Comparison of ENCODE assay signal across 8 cellular contexts in the genomic region with DNA sequence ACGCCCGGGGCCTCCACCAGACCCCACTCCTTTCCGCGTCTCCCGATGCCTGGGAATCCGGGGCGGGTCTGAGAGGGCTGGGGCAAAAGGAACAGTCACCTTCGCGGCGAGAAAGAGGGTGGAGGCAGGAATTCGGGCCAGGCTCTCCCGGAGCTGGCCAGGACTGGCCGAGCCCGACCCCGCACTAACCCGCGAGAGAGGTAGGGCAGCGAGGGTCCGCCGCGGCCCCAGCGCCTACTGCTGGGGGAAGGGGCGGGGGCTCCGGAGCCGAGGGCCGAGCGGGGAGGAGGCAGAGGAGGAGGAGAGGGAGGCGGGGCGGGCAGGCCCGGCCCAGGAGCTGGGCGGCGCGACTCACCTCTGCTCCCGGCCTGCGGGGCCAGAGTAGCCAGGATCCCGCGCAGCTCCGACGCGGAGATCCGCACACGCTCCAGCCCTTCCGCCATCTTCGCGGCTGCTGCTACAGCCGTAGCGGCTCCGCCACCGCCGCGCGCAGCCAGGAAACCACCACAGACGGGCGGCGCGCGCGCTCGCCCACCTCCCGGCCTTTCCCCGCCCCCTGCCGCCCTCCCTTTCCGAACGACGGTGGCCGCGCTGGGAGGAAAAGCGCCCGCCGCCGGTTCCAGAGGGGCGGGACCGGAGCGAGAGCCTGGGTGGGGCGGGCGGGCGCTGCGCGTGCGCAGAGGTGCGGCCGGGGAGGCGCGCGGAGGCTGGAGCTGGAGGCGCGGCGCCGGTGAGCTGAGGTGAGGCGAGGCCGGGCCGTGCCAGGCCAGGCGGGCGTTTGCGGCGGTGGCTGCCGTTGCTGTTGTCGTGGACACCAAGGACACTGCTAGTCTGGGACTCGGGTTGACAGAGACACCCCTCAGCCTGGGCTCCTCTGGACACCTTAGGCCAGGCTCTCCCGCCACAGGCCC. TPM values are rescaled to one million over a fixed set of nuclear protein-coding genes. Genes with fewer than 3 reads are reported as not detected.
DNase-seq lines count a peak whose midpoint lies in the region; ATAC-seq and TF ChIP-seq lines count a peak whose summit lies in the region.

A gene (minus strand): TSS at position 508 of the 911 bp plus-strand sequence. CDS start 65 bp downstream, at position 443.
A gene with protein sequence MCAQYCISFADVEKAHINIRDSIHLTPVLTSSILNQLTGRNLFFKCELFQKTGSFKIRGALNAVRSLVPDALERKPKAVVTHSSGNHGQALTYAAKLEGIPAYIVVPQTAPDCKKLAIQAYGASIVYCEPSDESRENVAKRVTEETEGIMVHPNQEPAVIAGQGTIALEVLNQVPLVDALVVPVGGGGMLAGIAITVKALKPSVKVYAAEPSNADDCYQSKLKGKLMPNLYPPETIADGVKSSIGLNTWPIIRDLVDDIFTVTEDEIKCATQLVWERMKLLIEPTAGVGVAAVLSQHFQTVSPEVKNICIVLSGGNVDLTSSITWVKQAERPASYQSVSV (plus strand): TSS at position 673 of the 911 bp plus-strand sequence. CDS start 11,611 bp downstream, outside the sequence.

- H3K36me3 ChIP-seq in kidney epithelial cell (ENCODE audit: control insufficient read depth, insufficient read depth, low read length), result no peaks in the 10 kb centered on the region

- CTCF ChIA-PET in activated CD4-positive, alpha-beta T cell treated with anti-CD3 and anti-CD28 coated beads for 36 hours (lab: Charles Lee), result interaction anchor here (0.6 to 1.3 kb wide), 8 partner anchors 10 to 247 kb away, joined by 3 to 4 read pairs (median 3); no protein-coding TSS in a partner anchor

- peak within 1 kb of the TSS; percentile 81 for H3K4me3 Mint-ChIP-seq in activated CD4-positive, alpha-beta T cell treated with anti-CD3 and anti-CD28 coated beads for 36 hours
- peak within 1 kb of the TSS; percentile 86 for H3K4me3 Mint-ChIP-seq in chondrocyte (ENCODE audit: unreplicated experiment)

- TF ChIP-seq CTCF in AG09319 (IDR thresholded peaks at IDR 0.05; ENCODE audit: low read depth, low read length) (no peak), chondrocyte (IDR thresholded peaks at IDR 0.05) (no peak), kidney epithelial cell (IDR thresholded peaks at IDR 0.05; ENCODE audit: insufficient read depth, low read length, poor library complexity, severe bottlenecking) (no peak)

- DNase-seq in AG09319 (ENCODE audit: extremely low read depth, low read depth), result peak; percentile 56
- peak; percentile 55 for DNase-seq in NCI-H446 treated with DMSO at 0.1 percent for 48 hours (lab: John Stamatoyannopoulos, UW)
- peak; percentile 98 for DNase-seq in activated CD4-positive, alpha-beta T cell treated with anti-CD3 and anti-CD28 coated beads for 36 hours
- DNase-seq in chondrocyte (ENCODE audit: low spot score), result peak; percentile 94
- DNase-seq in kidney epithelial cell (ENCODE audit: low read depth), result peak; percentile 38
- peak; percentile 87 to 94 for DNase-seq in stimulated activated CD4-positive, alpha-beta T cell treated with anti-CD3 and anti-CD28 coated beads, Interleukin-15, amount 100 ng/mL, for 48 hours (ENCODE audit: low read depth in 2 of 2)

- H3K27ac Mint-ChIP-seq in activated CD4-positive, alpha-beta T cell treated with anti-CD3 and anti-CD28 coated beads for 36 hours, result peak within 1 kb of the TSS; percentile 61
- peak within 1 kb of the TSS; percentile 86 for H3K27ac Mint-ChIP-seq in chondrocyte (ENCODE audit: unreplicated experiment)

- intact Hi-C loops in activated CD4-positive, alpha-beta T cell treated with anti-CD3 and anti-CD28 coated beads for 36 hours (cut with DNase I, micrococcal nuclease), result loop anchor here (1.0 to 10.0 kb wide), 17 partner anchors 33 to 1839 kb away; a partner anchor contains a TSS

- H3K27me3 ChIP-seq in kidney epithelial cell (ENCODE audit: control insufficient read depth, insufficient read depth, low read length), result no peaks in the 10 kb centered on the region

- H3K4me1 Mint-ChIP-seq in activated CD4-positive, alpha-beta T cell treated with anti-CD3 and anti-CD28 coated beads for 36 hours, result peaks cover 46% of the 10 kb centered on the region
- peaks cover 27% of the 10 kb centered on the region for H3K4me1 Mint-ChIP-seq in chondrocyte (ENCODE audit: low read depth)

- H3K9me3 Mint-ChIP-seq in activated CD4-positive, alpha-beta T cell treated with anti-CD3 and anti-CD28 coated beads for 36 hours (ENCODE audit: low read depth), result no peaks in the 10 kb centered on the region
- no peaks in the 10 kb centered on the region for H3K9me3 Mint-ChIP-seq in chondrocyte (ENCODE audit: low read depth)

- peak within 1 kb of the TSS; percentile 92 for H3K4me3 ChIP-seq in kidney epithelial cell (ENCODE audit: low read depth, low read length)

- no peaks in the 10 kb centered on the region for H3K27me3 Mint-ChIP-seq in activated CD4-positive, alpha-beta T cell treated with anti-CD3 and anti-CD28 coated beads for 36 hours
- H3K27me3 Mint-ChIP-seq in chondrocyte (ENCODE audit: low read depth), result no peaks in the 10 kb centered on the region

- ATAC-seq in GM18909 (IDR thresholded peaks at IDR 0.05; ENCODE audit: poor library complexity, unreplicated experiment) (peak; percentile 83), HG03159 (IDR thresholded peaks at IDR 0.05; ENCODE audit: unreplicated experiment) (peak; percentile 80)
- ATAC-seq in activated CD4-positive, alpha-beta T cell treated with anti-CD3 and anti-CD28 coated beads for 36 hours, result peak; percentile 89

- POLR2A ChIA-PET in activated CD4-positive, alpha-beta T cell treated with anti-CD3 and anti-CD28 coated beads for 36 hours (lab: Charles Lee), result interaction anchor here (0.5 to 1.4 kb wide), 10 partner anchors 13 to 136 kb away, joined by 3 to 11 read pairs (median 3); no protein-coding TSS in a partner anchor

- H3K36me3 Mint-ChIP-seq in activated CD4-positive, alpha-beta T cell treated with anti-CD3 and anti-CD28 coated beads for 36 hours (ENCODE audit: low read depth), result peaks cover 33% of the 10 kb centered on the region
- peaks cover 11% of the 10 kb centered on the region for H3K36me3 Mint-ChIP-seq in chondrocyte (ENCODE audit: low read depth)

RNA-seq across cellular contexts. Expression of the first gene that starts in this region (rescaled TPM):
- total RNA-seq in activated CD4-positive, alpha-beta T cell treated with anti-CD3 and anti-CD28 coated beads for 36 hours, result 10 to 100 TPM; 28.5 to 31.4 TPM
- 28.7 to 33.6 TPM (median 30.1 TPM) in 3 replicates for total RNA-seq in chondrocyte
- 34.7 and 48.8 TPM in 2 replicates for total RNA-seq in kidney epithelial cell

RNA-seq across cellular contexts. Expression of the second gene that starts in this region (rescaled TPM):
- total RNA-seq in activated CD4-positive, alpha-beta T cell treated with anti-CD3 and anti-CD28 coated beads for 36 hours, result 10 to 100 TPM; 15.4 to 18.3 TPM
- 14.7 to 16.5 TPM (median 14.7 TPM) in 3 replicates for total RNA-seq in chondrocyte
- 10.7 and 24.4 TPM in 2 replicates for total RNA-seq in kidney epithelial cell

Comparison
In these comparisons a context has a peak if more than half of its experiments do, and no peak if none do; other contexts are left out.
1. Peak in every context shown above with its lines: DNase-seq, ATAC-seq and H3K4me3 ChIP-seq.
2. DNase-seq: peak in every context shown above with its lines; median percentile 98 in activated CD4-positive, alpha-beta T cell treated with anti-CD3 and anti-CD28 coated beads for 36 hours; 94 in chondrocyte; 90 in stimulated activated CD4-positive, alpha-beta T cell treated with anti-CD3 and anti-CD28 coated beads, Interleukin-15, amount 100 ng/mL, for 48 hours; 56 in AG09319; 55 in NCI-H446 treated with DMSO at 0.1 percent for 48 hours; 38 in kidney epithelial cell.